In the genomic region with DNA sequence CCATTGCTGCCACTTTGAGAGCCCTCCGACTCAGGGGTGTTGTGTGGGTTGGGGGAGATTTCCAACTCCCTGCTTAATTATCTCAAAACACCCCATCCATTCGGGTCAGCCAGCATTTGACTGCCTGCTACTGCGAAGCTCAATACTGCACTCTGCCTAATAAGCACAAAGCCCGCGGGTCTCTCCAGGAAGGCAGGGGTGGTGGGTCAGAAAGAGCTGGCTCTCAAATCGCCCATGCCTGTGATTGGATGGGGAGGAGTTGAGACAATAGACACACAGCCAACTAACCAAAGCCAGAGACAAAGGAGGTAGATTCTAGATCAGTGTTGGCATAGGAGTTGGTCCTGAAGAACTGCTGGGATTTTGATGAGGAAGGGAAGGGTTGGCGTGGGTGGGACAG, we compare ENCODE assay signal across 1 cellular context.
TF ChIP-seq lines count a peak whose summit lies in the region.

No MANE protein-coding gene starts in this region.

TF ChIP-seq in H1, 55 proteins besides CTCF, POLR2A, EP300 and RAD21:
- no peak for TF ChIP-seq TAF1 (IDR thresholded peaks at IDR 0.05; ENCODE audit: low read depth, low read length)
- no peak for TF ChIP-seq TBP (IDR thresholded peaks at IDR 0.05; ENCODE audit: low read depth, low read length)
- TF ChIP-seq SP1 (IDR thresholded peaks at IDR 0.05; ENCODE audit: low read depth, low read length) = no peak
- TF ChIP-seq SUZ12 (IDR thresholded peaks at IDR 0.05; ENCODE audit: low read length) = no peak
- no peak for TF ChIP-seq SAP30 (IDR thresholded peaks at IDR 0.05; ENCODE audit: insufficient read depth, insufficient replicate concordance, low read length)
